ENCODE assay signal across 1 cellular context in the genomic region with DNA sequence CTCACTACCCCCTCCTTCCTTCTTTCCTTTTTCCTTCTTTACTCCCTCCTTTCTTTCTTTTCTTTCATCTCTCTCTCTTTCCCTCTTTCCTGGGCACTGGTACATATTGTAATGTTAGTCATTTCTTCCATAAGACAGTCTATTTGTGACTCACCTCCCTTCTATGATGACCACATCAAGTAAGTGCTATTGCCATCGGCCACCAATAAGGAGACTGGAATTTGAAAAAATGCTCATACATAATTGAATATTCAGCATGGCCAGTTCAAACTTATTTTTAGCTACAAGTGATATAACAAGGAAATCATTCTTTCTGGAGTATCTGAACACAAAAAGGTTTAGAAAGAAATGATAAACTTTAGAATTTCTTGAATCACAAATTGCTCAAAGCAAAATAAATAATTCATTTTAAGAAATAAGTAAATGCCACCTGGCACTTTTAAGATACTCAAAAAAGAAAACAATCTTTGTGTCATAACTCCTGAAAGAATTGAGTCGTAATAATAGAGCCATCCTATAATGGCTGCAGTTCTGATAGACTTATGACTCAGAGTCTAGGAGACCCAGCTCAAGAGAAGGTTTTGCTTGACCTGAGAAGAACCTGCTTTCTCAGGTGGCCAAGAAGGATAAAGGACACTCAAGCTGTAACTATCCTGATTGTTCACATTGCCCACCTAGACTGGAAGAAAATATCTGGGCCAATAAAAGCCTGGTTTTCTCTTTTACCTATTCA.
A peak's percentile ranks its signal among the peaks of the same experiment; 100 is the strongest.
TF ChIP-seq lines count a peak whose summit lies in the region.

No MANE protein-coding gene starts in this region.

TF ChIP-seq in SK-N-SH, 30 proteins besides CTCF, POLR2A, EP300 and RAD21:
- TF ChIP-seq, protein P1, sequence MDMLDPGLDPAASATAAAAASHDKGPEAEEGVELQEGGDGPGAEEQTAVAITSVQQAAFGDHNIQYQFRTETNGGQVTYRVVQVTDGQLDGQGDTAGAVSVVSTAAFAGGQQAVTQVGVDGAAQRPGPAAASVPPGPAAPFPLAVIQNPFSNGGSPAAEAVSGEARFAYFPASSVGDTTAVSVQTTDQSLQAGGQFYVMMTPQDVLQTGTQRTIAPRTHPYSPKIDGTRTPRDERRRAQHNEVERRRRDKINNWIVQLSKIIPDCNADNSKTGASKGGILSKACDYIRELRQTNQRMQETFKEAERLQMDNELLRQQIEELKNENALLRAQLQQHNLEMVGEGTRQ (IDR thresholded peaks at IDR 0.05; ENCODE audit: borderline replicate concordance, low read depth, low read length), result no peak
- TF ChIP-seq NFIC (IDR thresholded peaks at IDR 0.05; ENCODE audit: borderline replicate concordance) (peak; percentile 53; the same call in 1 of the 2 replicates), TCF12 (IDR thresholded peaks at IDR 0.05) (peak; percentile 85), FOSL2 (IDR thresholded peaks at IDR 0.05; ENCODE audit: borderline replicate concordance, low read depth) (peak; percentile 91), RFX5 (IDR thresholded peaks at IDR 0.05; ENCODE audit: low read length) (no peak), TAF1 (IDR thresholded peaks at IDR 0.05; ENCODE audit: borderline replicate concordance, low read depth, low read length) (no peak), GATA2 (CRISPR knock-in tag; IDR thresholded peaks at IDR 0.05) (no peak), RXRA (IDR thresholded peaks at IDR 0.05; ENCODE audit: borderline replicate concordance, low read depth) (peak; percentile 79), RCOR1 (IDR thresholded peaks at IDR 0.05; ENCODE audit: low read length) (no peak), FOXM1 (IDR thresholded peaks at IDR 0.05; ENCODE audit: low read depth) (peak; percentile 98), MEF2A (IDR thresholded peaks at IDR 0.05; ENCODE audit: borderline replicate concordance, low read depth) (peak; percentile 95), POLR2AphosphoS5 (IDR thresholded peaks at IDR 0.05; ENCODE audit: low read depth, low read length) (peak; percentile 46; the same call in 1 of the 2 replicates), JUND (IDR thresholded peaks at IDR 0.05) (peak; percentile 84), GABPA (IDR thresholded peaks at IDR 0.05; ENCODE audit: low read depth) (no peak), MXI1 (IDR thresholded peaks at IDR 0.05; ENCODE audit: low read depth, low read length) (no peak), SIN3A (IDR thresholded peaks at IDR 0.05; ENCODE audit: borderline replicate concordance, low read depth, low read length) (no peak), TEAD4 (IDR thresholded peaks at IDR 0.05; ENCODE audit: borderline replicate concordance, insufficient read depth) (peak; percentile 68; the same call in 1 of the 2 replicates), CHD2 (IDR thresholded peaks at IDR 0.05; ENCODE audit: low read length, partially characterized antibody) (no peak), ELF1 (IDR thresholded peaks at IDR 0.05) (no peak; the same call in 1 of the 2 replicates), YY1 (IDR thresholded peaks at IDR 0.05; ENCODE audit: low read depth) (0 out of 2 replicates have a peak, but pooled peaks have one; percentile 36), NRF1 (IDR thresholded peaks at IDR 0.05; ENCODE audit: low read depth, low read length) (no peak), EZH2phosphoT487 (IDR thresholded peaks at IDR 0.05; ENCODE audit: borderline replicate concordance, low read depth) (no peak)
- TF ChIP-seq, protein P2, sequence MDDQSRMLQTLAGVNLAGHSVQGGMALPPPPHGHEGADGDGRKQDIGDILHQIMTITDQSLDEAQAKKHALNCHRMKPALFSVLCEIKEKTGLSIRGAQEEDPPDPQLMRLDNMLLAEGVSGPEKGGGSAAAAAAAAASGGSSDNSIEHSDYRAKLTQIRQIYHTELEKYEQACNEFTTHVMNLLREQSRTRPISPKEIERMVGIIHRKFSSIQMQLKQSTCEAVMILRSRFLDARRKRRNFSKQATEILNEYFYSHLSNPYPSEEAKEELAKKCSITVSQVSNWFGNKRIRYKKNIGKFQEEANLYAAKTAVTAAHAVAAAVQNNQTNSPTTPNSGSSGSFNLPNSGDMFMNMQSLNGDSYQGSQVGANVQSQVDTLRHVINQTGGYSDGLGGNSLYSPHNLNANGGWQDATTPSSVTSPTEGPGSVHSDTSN (IDR thresholded peaks at IDR 0.05), result peak; percentile 47; the same call in 1 of the 2 replicates
- TF ChIP-seq, protein P3, sequence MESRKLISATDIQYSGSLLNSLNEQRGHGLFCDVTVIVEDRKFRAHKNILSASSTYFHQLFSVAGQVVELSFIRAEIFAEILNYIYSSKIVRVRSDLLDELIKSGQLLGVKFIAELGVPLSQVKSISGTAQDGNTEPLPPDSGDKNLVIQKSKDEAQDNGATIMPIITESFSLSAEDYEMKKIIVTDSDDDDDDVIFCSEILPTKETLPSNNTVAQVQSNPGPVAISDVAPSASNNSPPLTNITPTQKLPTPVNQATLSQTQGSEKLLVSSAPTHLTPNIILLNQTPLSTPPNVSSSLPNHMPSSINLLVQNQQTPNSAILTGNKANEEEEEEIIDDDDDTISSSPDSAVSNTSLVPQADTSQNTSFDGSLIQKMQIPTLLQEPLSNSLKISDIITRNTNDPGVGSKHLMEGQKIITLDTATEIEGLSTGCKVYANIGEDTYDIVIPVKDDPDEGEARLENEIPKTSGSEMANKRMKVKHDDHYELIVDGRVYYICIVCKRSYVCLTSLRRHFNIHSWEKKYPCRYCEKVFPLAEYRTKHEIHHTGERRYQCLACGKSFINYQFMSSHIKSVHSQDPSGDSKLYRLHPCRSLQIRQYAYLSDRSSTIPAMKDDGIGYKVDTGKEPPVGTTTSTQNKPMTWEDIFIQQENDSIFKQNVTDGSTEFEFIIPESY (IDR thresholded peaks at IDR 0.05; ENCODE audit: borderline replicate concordance, low read depth), result no peak
- TF ChIP-seq, protein P4, sequence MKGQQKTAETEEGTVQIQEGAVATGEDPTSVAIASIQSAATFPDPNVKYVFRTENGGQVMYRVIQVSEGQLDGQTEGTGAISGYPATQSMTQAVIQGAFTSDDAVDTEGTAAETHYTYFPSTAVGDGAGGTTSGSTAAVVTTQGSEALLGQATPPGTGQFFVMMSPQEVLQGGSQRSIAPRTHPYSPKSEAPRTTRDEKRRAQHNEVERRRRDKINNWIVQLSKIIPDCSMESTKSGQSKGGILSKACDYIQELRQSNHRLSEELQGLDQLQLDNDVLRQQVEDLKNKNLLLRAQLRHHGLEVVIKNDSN (IDR thresholded peaks at IDR 0.05; ENCODE audit: borderline replicate concordance, low read depth), result no peak
- TF ChIP-seq, protein P5, sequence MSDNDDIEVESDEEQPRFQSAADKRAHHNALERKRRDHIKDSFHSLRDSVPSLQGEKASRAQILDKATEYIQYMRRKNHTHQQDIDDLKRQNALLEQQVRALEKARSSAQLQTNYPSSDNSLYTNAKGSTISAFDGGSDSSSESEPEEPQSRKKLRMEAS (IDR thresholded peaks at IDR 0.05; ENCODE audit: low read depth), result peak; percentile 33; the same call in 1 of the 2 replicates
- TF ChIP-seq, protein P6, sequence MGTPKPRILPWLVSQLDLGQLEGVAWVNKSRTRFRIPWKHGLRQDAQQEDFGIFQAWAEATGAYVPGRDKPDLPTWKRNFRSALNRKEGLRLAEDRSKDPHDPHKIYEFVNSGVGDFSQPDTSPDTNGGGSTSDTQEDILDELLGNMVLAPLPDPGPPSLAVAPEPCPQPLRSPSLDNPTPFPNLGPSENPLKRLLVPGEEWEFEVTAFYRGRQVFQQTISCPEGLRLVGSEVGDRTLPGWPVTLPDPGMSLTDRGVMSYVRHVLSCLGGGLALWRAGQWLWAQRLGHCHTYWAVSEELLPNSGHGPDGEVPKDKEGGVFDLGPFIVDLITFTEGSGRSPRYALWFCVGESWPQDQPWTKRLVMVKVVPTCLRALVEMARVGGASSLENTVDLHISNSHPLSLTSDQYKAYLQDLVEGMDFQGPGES (IDR thresholded peaks at IDR 0.05; ENCODE audit: low read depth, low read length), result no peak
- TF ChIP-seq, protein P7, sequence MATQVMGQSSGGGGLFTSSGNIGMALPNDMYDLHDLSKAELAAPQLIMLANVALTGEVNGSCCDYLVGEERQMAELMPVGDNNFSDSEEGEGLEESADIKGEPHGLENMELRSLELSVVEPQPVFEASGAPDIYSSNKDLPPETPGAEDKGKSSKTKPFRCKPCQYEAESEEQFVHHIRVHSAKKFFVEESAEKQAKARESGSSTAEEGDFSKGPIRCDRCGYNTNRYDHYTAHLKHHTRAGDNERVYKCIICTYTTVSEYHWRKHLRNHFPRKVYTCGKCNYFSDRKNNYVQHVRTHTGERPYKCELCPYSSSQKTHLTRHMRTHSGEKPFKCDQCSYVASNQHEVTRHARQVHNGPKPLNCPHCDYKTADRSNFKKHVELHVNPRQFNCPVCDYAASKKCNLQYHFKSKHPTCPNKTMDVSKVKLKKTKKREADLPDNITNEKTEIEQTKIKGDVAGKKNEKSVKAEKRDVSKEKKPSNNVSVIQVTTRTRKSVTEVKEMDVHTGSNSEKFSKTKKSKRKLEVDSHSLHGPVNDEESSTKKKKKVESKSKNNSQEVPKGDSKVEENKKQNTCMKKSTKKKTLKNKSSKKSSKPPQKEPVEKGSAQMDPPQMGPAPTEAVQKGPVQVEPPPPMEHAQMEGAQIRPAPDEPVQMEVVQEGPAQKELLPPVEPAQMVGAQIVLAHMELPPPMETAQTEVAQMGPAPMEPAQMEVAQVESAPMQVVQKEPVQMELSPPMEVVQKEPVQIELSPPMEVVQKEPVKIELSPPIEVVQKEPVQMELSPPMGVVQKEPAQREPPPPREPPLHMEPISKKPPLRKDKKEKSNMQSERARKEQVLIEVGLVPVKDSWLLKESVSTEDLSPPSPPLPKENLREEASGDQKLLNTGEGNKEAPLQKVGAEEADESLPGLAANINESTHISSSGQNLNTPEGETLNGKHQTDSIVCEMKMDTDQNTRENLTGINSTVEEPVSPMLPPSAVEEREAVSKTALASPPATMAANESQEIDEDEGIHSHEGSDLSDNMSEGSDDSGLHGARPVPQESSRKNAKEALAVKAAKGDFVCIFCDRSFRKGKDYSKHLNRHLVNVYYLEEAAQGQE (IDR thresholded peaks at IDR 0.05; ENCODE audit: low read depth, low read length), result no peak
